In the genomic region with DNA sequence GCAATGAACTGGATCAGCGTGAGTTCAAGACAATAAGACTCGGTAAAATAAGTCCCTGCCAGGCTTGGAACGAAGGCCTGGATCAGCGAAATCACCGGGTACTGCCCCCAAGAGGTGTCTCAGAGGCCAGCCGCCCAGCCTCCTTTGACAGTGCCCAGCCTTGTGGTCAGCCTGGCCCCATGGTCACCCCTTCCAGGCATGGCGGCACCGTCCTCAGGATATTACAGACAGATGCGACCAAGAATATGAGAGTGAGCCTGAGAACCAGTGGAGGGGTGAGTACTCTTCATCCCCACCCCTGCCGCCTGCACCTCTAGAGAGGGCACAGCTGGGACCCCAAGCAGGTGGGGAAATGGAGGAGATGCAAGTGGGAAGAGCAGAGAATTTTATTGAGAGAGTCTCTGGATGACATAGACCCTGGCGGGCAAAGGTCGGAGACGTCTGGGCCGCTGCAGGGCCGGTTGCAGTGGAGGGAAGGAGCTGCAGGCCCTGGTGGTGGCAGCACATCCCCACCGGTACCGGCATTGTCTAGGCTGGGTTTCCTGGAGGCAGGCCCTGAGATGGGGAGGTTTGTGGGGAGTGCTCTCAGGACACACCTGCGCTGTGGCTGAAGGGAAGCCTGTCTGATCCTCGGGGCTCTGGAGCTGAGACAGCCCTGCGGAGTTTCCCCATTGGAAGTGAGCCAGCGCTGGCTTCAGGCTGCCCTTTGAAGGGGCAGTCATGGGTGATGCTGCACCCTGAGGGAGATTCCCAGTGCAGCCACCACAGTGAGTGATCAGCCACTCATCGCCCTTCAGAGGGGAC, we compare ENCODE assay signal across 22 cellular contexts.
DNase-seq lines count a peak whose midpoint lies in the region; ATAC-seq, FAIRE-seq and TF ChIP-seq lines count a peak whose summit lies in the region.
"Had no signal": no experiment of that assay in that cellular context is flagged by ENCODE, and none has a peak within 500 bp of the region (broad histone marks: within the 10 kb centered on the region; RNA-seq: fewer than 3 reads in every experiment).

No MANE protein-coding gene starts in this region.

- H4K8ac ChIP-seq in H9 (replicated peaks; ENCODE audit: insufficient read length, low read depth, low read length) = no peak overlapping the region

- H4K91ac ChIP-seq in H9 (ENCODE audit: insufficient read length, low read depth, low read length) = no peak overlapping the region

- POLR2A ChIA-PET in T-cell (lab: Charles Lee) = no interaction called here

- H3K4me2 ChIP-seq in H9 (ENCODE audit: insufficient read depth, insufficient read length, low read length) (no peak overlapping the region), astrocyte (ENCODE audit: low read length) (no peak overlapping the region)
- H3K4me2 ChIP-seq: hepatocyte had no signal

- no peaks in the 10 kb centered on the region for H3K36me3 Mint-ChIP-seq in H9 (ENCODE audit: insufficient read depth in 1 of 3, low read depth in 3 of 3)
- H3K36me3 Mint-ChIP-seq in astrocyte (ENCODE audit: low read depth, unreplicated experiment) = peaks cover 21% of the 10 kb centered on the region
- H3K36me3 Mint-ChIP-seq in T-cell = no peaks in the 10 kb centered on the region

- H3K9me3 ChIP-seq in H9 (ENCODE audit: control insufficient read depth, low read depth, low read length) (no peaks in the 10 kb centered on the region), astrocyte (ENCODE audit: insufficient read depth, low read depth, low read length) (no peaks in the 10 kb centered on the region), sigmoid colon (no peaks in the 10 kb centered on the region), body of pancreas (no peaks in the 10 kb centered on the region)
- H3K9me3 ChIP-seq: colonic mucosa, SJSA1, thoracic aorta had no signal

- no peak for FAIRE-seq in astrocyte (lab: Jason Lieb, UNC)

- no peak overlapping the region for H3K4ac ChIP-seq in H9 (ENCODE audit: low read depth, low read length)

- CTCF ChIA-PET in T-cell (lab: Charles Lee) = no interaction called here

- no peaks in the 10 kb centered on the region for H3K79me2 ChIP-seq in H9 (ENCODE audit: insufficient read depth, low read length)
- no peaks in the 10 kb centered on the region for H3K79me2 ChIP-seq in astrocyte (ENCODE audit: insufficient read depth, low read length)
- H3K79me2 ChIP-seq: hepatocyte had no signal

- ATAC-seq in body of pancreas (no peak), HG03469 (IDR thresholded peaks at IDR 0.05; ENCODE audit: unreplicated experiment) (no peak), T-cell (replicated peaks in 1 of 4) (no peak)
- ATAC-seq: activated CD8-positive, alpha-beta T cell treated with anti-CD3 and anti-CD28 coated beads, Interleukin-2, amount 10 ng/mL, durations not matched to agents 7 days and 5 days; activated T-cell treated with anti-CD3 and anti-CD28 coated beads, Interleukin-2, amount 50 U/mL, for 4 hours; CD8-positive, alpha-beta T cell had no signal

- no peak overlapping the region for H3K56ac ChIP-seq in H9 (ENCODE audit: insufficient read length, low read depth, low read length)

- no peak overlapping the region for H2BK120ac ChIP-seq in H9 (ENCODE audit: low read depth, low read length, poor library complexity, severe bottlenecking)

- H3K36me3 ChIP-seq in astrocyte (ENCODE audit: insufficient read depth, low read length) (no peaks in the 10 kb centered on the region), sigmoid colon (no peaks in the 10 kb centered on the region), body of pancreas (replicated peaks in 1 of 2; ENCODE audit: insufficient read depth in 1 of 2, low read depth in 2 of 2) (no peaks in the 10 kb centered on the region)
- H3K36me3 ChIP-seq: colonic mucosa, thoracic aorta had no signal

- H3K23ac ChIP-seq in H9 (ENCODE audit: insufficient read length, low read depth, low read length) = no peak overlapping the region

- H3K4me3 Mint-ChIP-seq in H9 (no peak overlapping the region), astrocyte (ENCODE audit: unreplicated experiment) (peak overlapping the region; percentile 42), T-cell (no peak overlapping the region)
- H3K4me3 Mint-ChIP-seq: activated CD8-positive, alpha-beta T cell treated with anti-CD3 and anti-CD28 coated beads, Interleukin-2, amount 10 ng/mL, durations not matched to agents 7 days and 5 days; activated naive CD8-positive, alpha-beta T cell; activated T-cell treated with anti-CD3 and anti-CD28 coated beads, Interleukin-2, amount 50 U/mL, for 4 hours; brain; CD8-positive, alpha-beta T cell; T-helper 2 cell treated with Interferon-gamma antibody and Interleukin-4, amounts not matched to agents 5 μg/mL and 100 μg/mL, for 36 hours had no signal

- H2BK5ac ChIP-seq in H9 (ENCODE audit: insufficient read length, low read length) = no peak overlapping the region

- H3K4me1 Mint-ChIP-seq in H9 (peaks cover 0 to 3% of the 10 kb centered on the region in 2 experiments; a peak in 2 of 4 replicates), astrocyte (ENCODE audit: low read depth, unreplicated experiment) (peaks cover 2% of the 10 kb centered on the region), T-cell (no peaks in the 10 kb centered on the region)

- H2AFZ ChIP-seq in H9 (ENCODE audit: low read length) (no peak overlapping the region), astrocyte (ENCODE audit: low read depth, low read length) (no peak overlapping the region)
- H2AFZ ChIP-seq: GM23248, hepatocyte had no signal

- H3K27ac Mint-ChIP-seq in H9 = no peak overlapping the region; a peak in 1 of 7 replicates
- H3K27ac Mint-ChIP-seq in astrocyte (ENCODE audit: unreplicated experiment) = no peak overlapping the region
- H3K27ac Mint-ChIP-seq in T-cell = no peak overlapping the region
- H3K27ac Mint-ChIP-seq: activated CD8-positive, alpha-beta T cell treated with anti-CD3 and anti-CD28 coated beads, Interleukin-2, amount 10 ng/mL, durations not matched to agents 7 days and 5 days; activated naive CD8-positive, alpha-beta T cell; CD8-positive, alpha-beta T cell; T-helper 2 cell treated with Interferon-gamma antibody and Interleukin-4, amounts not matched to agents 5 μg/mL and 100 μg/mL, for 36 hours had no signal

- H2BK15ac ChIP-seq in H9 (ENCODE audit: low read depth, low read length) = no peak overlapping the region

- no peak overlapping the region for H2AK5ac ChIP-seq in H9 (ENCODE audit: insufficient read length, low read length)

- WGBS in H9 (ENCODE audit: extremely low coverage, insufficient read length, low lambda C conversion rate) = no CpG with 5 or more reads among the region's 22 CpGs
- 58 to 80% methylated on average over 22 of the region's 22 CpGs for WGBS in sigmoid colon, 2 donors
- WGBS in body of pancreas, 2 donors = 78 to 80% methylated on average over 17 to 22 of the region's 22 CpGs

- H3T11ph ChIP-seq in H9 (ENCODE audit: low read length) = no peak overlapping the region

- H3K79me1 ChIP-seq in H9 (ENCODE audit: insufficient read depth, low read depth, low read length, poor library complexity, severe bottlenecking) = no peaks in the 10 kb centered on the region

- H3K4me1 ChIP-seq in H9 (ENCODE audit: insufficient read depth, low read length) (no peaks in the 10 kb centered on the region), astrocyte (ENCODE audit: insufficient read depth, low read length) (no peaks in the 10 kb centered on the region), sigmoid colon (peaks cover 0 to 10% (median under 1%) of the 10 kb centered on the region in 4 donors), body of pancreas (no peaks in the 10 kb centered on the region)
- H3K4me1 ChIP-seq: colonic mucosa had no signal

- no peak for TF ChIP-seq EP300 in sigmoid colon (IDR thresholded peaks at IDR 0.05)

- no peak overlapping the region for H2BK12ac ChIP-seq in H9 (ENCODE audit: insufficient read length, low read depth, low read length)

- no peaks in the 10 kb centered on the region for H3K27me3 Mint-ChIP-seq in H9 (ENCODE audit: low read depth)
- H3K27me3 Mint-ChIP-seq in astrocyte (ENCODE audit: low read depth, unreplicated experiment) = peaks cover 20% of the 10 kb centered on the region
- no peaks in the 10 kb centered on the region for H3K27me3 Mint-ChIP-seq in T-cell
- H3K27me3 Mint-ChIP-seq: activated naive CD8-positive, alpha-beta T cell; brain had no signal

- no peak overlapping the region for H3K9ac ChIP-seq in H9 (ENCODE audit: extremely low read depth, insufficient read length, low read length)
- no peak overlapping the region for H3K9ac ChIP-seq in astrocyte (ENCODE audit: low read length)
- H3K9ac ChIP-seq: GM23248 had no signal

- intact Hi-C loops in sigmoid colon (cut with DNase I) (no loop called here), body of pancreas (cut with DNase I) (no loop called here)

- no peaks in the 10 kb centered on the region for H3K23me2 ChIP-seq in H9 (ENCODE audit: insufficient read length, low read depth, low read length, poor library complexity, severe bottlenecking)

- H2BK20ac ChIP-seq in H9 (ENCODE audit: low read depth, low read length, poor library complexity, severe bottlenecking) = no peak overlapping the region

- H3K14ac ChIP-seq in H9 (ENCODE audit: insufficient read depth, low read length) = no peak overlapping the region

- no peak overlapping the region for H4K5ac ChIP-seq in H9 (ENCODE audit: insufficient read length, low read depth, low read length)

- H3K27ac ChIP-seq in H9 (ENCODE audit: insufficient read length, low read depth, low read length) (no peak overlapping the region), astrocyte (ENCODE audit: low read depth, low read length) (no peak overlapping the region), sigmoid colon (no peak overlapping the region), body of pancreas (no peak overlapping the region)
- H3K27ac ChIP-seq: colonic mucosa, GM23248, hepatocyte, SJSA1, thoracic aorta had no signal

- TF ChIP-seq CTCF in H9 (conservative IDR thresholded peaks at IDR 0.05) = no peak; the same call in 2 of the 3 replicates
- TF ChIP-seq CTCF in astrocyte (IDR thresholded peaks at IDR 0.05; ENCODE audit: insufficient read depth, low read depth, low read length) = no peak
- no peak for TF ChIP-seq CTCF in sigmoid colon (IDR thresholded peaks at IDR 0.05)
- no peak for TF ChIP-seq CTCF in body of pancreas (IDR thresholded peaks at IDR 0.05)

- H3K4me3 ChIP-seq in astrocyte (ENCODE audit: insufficient read depth, low read depth, low read length) = no peak overlapping the region
- no peak overlapping the region for H3K4me3 ChIP-seq in sigmoid colon
- H3K4me3 ChIP-seq in body of pancreas = no peak overlapping the region
- H3K4me3 ChIP-seq: colonic mucosa, GM23248, hepatocyte, SJSA1, thoracic aorta had no signal

- H3K9me3 Mint-ChIP-seq in H9 (no peaks in the 10 kb centered on the region), astrocyte (ENCODE audit: unreplicated experiment) (no peaks in the 10 kb centered on the region), T-cell (no peaks in the 10 kb centered on the region)
- H3K9me3 Mint-ChIP-seq: activated T-cell treated with anti-CD3 and anti-CD28 coated beads, Interleukin-2, amount 50 U/mL, for 4 hours; CD8-positive, alpha-beta T cell; T-helper 2 cell treated with Interferon-gamma antibody and Interleukin-4, amounts not matched to agents 5 μg/mL and 100 μg/mL, for 36 hours had no signal

- TF ChIP-seq POLR2A in sigmoid colon (IDR thresholded peaks at IDR 0.05) (no peak), body of pancreas (IDR thresholded peaks at IDR 0.05) (no peak)

- DNase-seq in H9 (peak; percentile 49), astrocyte (ENCODE audit: low read depth) (no peak), kidney glomerular epithelial cell (lab: John Stamatoyannopoulos, UW) (peak; percentile 1), sigmoid colon (peak; percentile 59), DMS79 treated with DMSO at 0.1 percent for 48 hours (lab: John Stamatoyannopoulos, UW) (no peak), body of pancreas (no peak), T-cell (no peak)
- DNase-seq: activated CD8-positive, alpha-beta T cell treated with anti-CD3 and anti-CD28 coated beads, Interleukin-2, amount 10 ng/mL, durations not matched to agents 7 days and 5 days; activated T-cell treated with anti-CD3 and anti-CD28 coated beads, Interleukin-2, amount 50 U/mL, for 4 hours; CD8-positive, alpha-beta T cell; colonic mucosa; GM23248; NCI-H1436 treated with DMSO at 0.1 percent for 48 hours; NCI-H82; OCI-M1 had no signal

- H4K20me1 ChIP-seq in H9 (ENCODE audit: control insufficient read depth, insufficient read depth, insufficient read length) (no peaks in the 10 kb centered on the region), astrocyte (ENCODE audit: insufficient read depth, low read length) (no peaks in the 10 kb centered on the region)

- H3K27me3 ChIP-seq in H9 (ENCODE audit: insufficient read depth, low read length) (no peaks in the 10 kb centered on the region), astrocyte (ENCODE audit: insufficient read depth, low read length) (no peaks in the 10 kb centered on the region), sigmoid colon (no peaks in the 10 kb centered on the region), body of pancreas (no peaks in the 10 kb centered on the region)
- H3K27me3 ChIP-seq: colonic mucosa, hepatocyte, SJSA1 had no signal

- H3K18ac ChIP-seq in H9 (ENCODE audit: insufficient read length, low read depth, low read length) = no peak overlapping the region

Comparison
In these comparisons a context has a peak if more than half of its experiments do, and no peak if none do; other contexts are left out.
1. DNase-seq: peak in H9 (single experiment), kidney glomerular epithelial cell (single experiment) and sigmoid colon (single experiment); none in astrocyte (single experiment), DMS79 treated with DMSO at 0.1 percent for 48 hours (single experiment), body of pancreas (0 of 4) and T-cell (0 of 34).